In genomic region chr12:121797937-121798801, GRCh38 we compare ENCODE assay signal across 1 cellular context.
TF ChIP-seq lines count a peak whose summit lies in the region.

No MANE protein-coding gene starts in this region.

TF ChIP-seq in K562, 482 proteins besides CTCF, POLR2A, EP300 and RAD21 (continued from another document and continues in another):
- no peak for TF ChIP-seq CBX8 (IDR thresholded peaks at IDR 0.05; ENCODE audit: borderline replicate concordance, extremely low read depth, low read depth, low read length, poor library complexity, severe bottlenecking)
- TF ChIP-seq EP400 (IDR thresholded peaks at IDR 0.05): peak; percentile 74
- no peak for TF ChIP-seq CHD1 (IDR thresholded peaks at IDR 0.05; ENCODE audit: low read length)
- TF ChIP-seq L3MBTL2 (IDR thresholded peaks at IDR 0.05): peak; percentile 70
- peak; percentile 45; the same call in 1 of the 2 replicates for TF ChIP-seq USF2 (CRISPR knock-in tag; IDR thresholded peaks at IDR 0.05)
- no peak for TF ChIP-seq NCOA6 (IDR thresholded peaks at IDR 0.05)
- TF ChIP-seq ZNF318 (IDR thresholded peaks at IDR 0.05; ENCODE audit: borderline replicate concordance in 1 of 2, low read depth in 1 of 2): no peak
- TF ChIP-seq ZNF274 (IDR thresholded peaks at IDR 0.05; ENCODE audit: borderline replicate concordance, low read depth, low read length): no peak
- no peak for TF ChIP-seq ZNF41 (CRISPR knock-in tag; conservative IDR thresholded peaks at IDR 0.05)
- TF ChIP-seq BCL6 (CRISPR knock-in tag; IDR thresholded peaks at IDR 0.05): no peak
- no peak for TF ChIP-seq DACH1 (IDR thresholded peaks at IDR 0.05; ENCODE audit: partially characterized antibody)
- TF ChIP-seq ZFP30 (CRISPR knock-in tag; IDR thresholded peaks at IDR 0.05; ENCODE audit: borderline replicate concordance): no peak
- peak; percentile 57; the same call in 1 of the 2 replicates for TF ChIP-seq RBFOX2 (IDR thresholded peaks at IDR 0.05; ENCODE audit: low read depth, low read length)
- TF ChIP-seq CREB1 (IDR thresholded peaks at IDR 0.05): no peak
- 0 out of 2 replicates have a peak, but pooled peaks have one; percentile 21 for TF ChIP-seq CREB1 (CRISPR knock-in tag; IDR thresholded peaks at IDR 0.05)
- peak; percentile 90 for TF ChIP-seq ESRRA (IDR thresholded peaks at IDR 0.05; ENCODE audit: borderline replicate concordance, low read depth)
- TF ChIP-seq TCF7L2 (IDR thresholded peaks at IDR 0.05; ENCODE audit: low read depth, low read length): no peak
- TF ChIP-seq SFPQ (IDR thresholded peaks at IDR 0.05; ENCODE audit: low read depth, low read length): no peak
- TF ChIP-seq THRB (CRISPR knock-in tag; conservative IDR thresholded peaks at IDR 0.05): no peak
- TF ChIP-seq ZFP91 (CRISPR knock-in tag; IDR thresholded peaks at IDR 0.05): no peak
- peak; percentile 73 for TF ChIP-seq POLR2G (IDR thresholded peaks at IDR 0.05; ENCODE audit: low read depth, low read length)
- TF ChIP-seq YY1 (IDR thresholded peaks at IDR 0.05; ENCODE audit: borderline replicate concordance in 1 of 3, control insufficient read depth in 1 of 3, extremely low read depth in 1 of 3, insufficient read depth in 3 of 3, insufficient read length in 1 of 3, insufficient replicate concordance in 2 of 3, low read depth in 1 of 3, low read length in 2 of 3): peak in 1 of 3 experiments; percentile 70
- TF ChIP-seq ZNF316 (IDR thresholded peaks at IDR 0.05): no peak
- TF ChIP-seq ERF (CRISPR knock-in tag; IDR thresholded peaks at IDR 0.05): no peak
- TF ChIP-seq ZNF133 (CRISPR knock-in tag; IDR thresholded peaks at IDR 0.05): no peak
- no peak for TF ChIP-seq NR0B1 (IDR thresholded peaks at IDR 0.05; ENCODE audit: partially characterized antibody)
- no peak for TF ChIP-seq RBM14 (IDR thresholded peaks at IDR 0.05; ENCODE audit: borderline replicate concordance, insufficient read depth, low read depth, low read length)
- TF ChIP-seq NFATC3 (IDR thresholded peaks at IDR 0.05): no peak
- peak; percentile 43; the same call in 1 of the 2 replicates for TF ChIP-seq BRD4 (IDR thresholded peaks at IDR 0.05)
- TF ChIP-seq MXD1 (CRISPR knock-in tag; IDR thresholded peaks at IDR 0.05; ENCODE audit: borderline replicate concordance, poor library complexity, severe bottlenecking): peak; percentile 9
- TF ChIP-seq U2AF1 (optimal IDR thresholded peaks at IDR 0.05; ENCODE audit: low read depth, low read length): no peak
- TF ChIP-seq PCBP1 (IDR thresholded peaks at IDR 0.05; ENCODE audit: low read depth, low read length, poor library complexity, severe bottlenecking): no peak
- TF ChIP-seq EZH2 (IDR thresholded peaks at IDR 0.05; ENCODE audit: borderline replicate concordance, low read depth, low read length): no peak
- no peak for TF ChIP-seq ZNF696 (CRISPR knock-in tag; conservative IDR thresholded peaks at IDR 0.05)
- TF ChIP-seq HMGXB4 (CRISPR knock-in tag; IDR thresholded peaks at IDR 0.05): no peak
- TF ChIP-seq HEY1 (CRISPR knock-in tag; IDR thresholded peaks at IDR 0.05; ENCODE audit: borderline replicate concordance): no peak
- no peak for TF ChIP-seq CEBPB (tag; IDR thresholded peaks at IDR 0.05)
- TF ChIP-seq BRF1 (IDR thresholded peaks at IDR 0.05; ENCODE audit: borderline replicate concordance, extremely low read depth, insufficient read length): no peak
- TF ChIP-seq HNRNPH1 (optimal IDR thresholded peaks at IDR 0.05; ENCODE audit: low read depth, low read length): no peak
- TF ChIP-seq TFAP4 (CRISPR knock-in tag; IDR thresholded peaks at IDR 0.05; ENCODE audit: borderline replicate concordance): peak; percentile 64
- TF ChIP-seq MNT (conservative IDR thresholded peaks at IDR 0.05): peak; percentile 85 to 89
- TF ChIP-seq GTF2A2 (tag; IDR thresholded peaks at IDR 0.05): no peak
- TF ChIP-seq TCF3 (CRISPR knock-in tag; IDR thresholded peaks at IDR 0.05): 0 out of 2 replicates have a peak, but pooled peaks have one; percentile 6
